In the genomic region with DNA sequence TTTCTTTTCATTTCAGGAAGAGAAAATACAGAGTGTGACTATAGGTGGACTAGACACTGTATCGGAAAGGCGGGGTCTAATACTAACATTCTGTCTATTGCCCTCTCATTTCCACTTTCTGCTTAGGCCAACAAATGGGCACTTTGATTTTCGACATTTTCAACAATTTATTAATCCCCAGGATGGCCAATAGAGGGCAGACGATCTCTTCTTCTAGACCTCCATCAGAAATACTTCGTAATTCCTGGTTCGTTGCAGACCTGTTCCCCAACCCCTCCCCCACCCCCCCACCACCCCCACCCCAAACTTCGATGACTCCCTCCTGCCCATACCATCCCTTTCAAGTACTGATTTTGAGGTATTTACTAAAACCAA, we compare ENCODE assay signal across 8 cellular contexts. TPM values are rescaled to one million over a fixed set of nuclear protein-coding genes. Genes with fewer than 3 reads are reported as not detected.
DNase-seq lines count a peak whose midpoint lies in the region; ATAC-seq and TF ChIP-seq lines count a peak whose summit lies in the region.

No MANE protein-coding gene starts in this region.

- H3K9me2 ChIP-seq in PC-3 (replicated peaks; ENCODE audit: low read length), result no peaks in the 10 kb centered on the region

- CTCF ChIA-PET in Caco-2 (lab: Charles Lee) (interaction anchor here (1.1 to 1.7 kb wide), 3 partner anchors 13 to 307 kb away, joined by 3 to 32 read pairs (median 5); no protein-coding TSS in a partner anchor), PC-3 (lab: Charles Lee) (interaction anchor here (1.6 kb wide), 1 partner anchor 108 kb away, joined by 28 read pairs; no protein-coding TSS in a partner anchor)

- H3K9me3 Mint-ChIP-seq in Caco-2 (ENCODE audit: unreplicated experiment), result no peaks in the 10 kb centered on the region

- no peak overlapping the region for H3K9ac ChIP-seq in PC-3 (ENCODE audit: low read length)

- no peaks in the 10 kb centered on the region for H4K20me1 ChIP-seq in PC-3 (ENCODE audit: low read length)

- no peaks in the 10 kb centered on the region for H3K27me3 ChIP-seq in Caco-2 (replicated peaks; ENCODE audit: control insufficient read depth, insufficient read depth, low read length)
- H3K27me3 ChIP-seq in HAP-1 (ENCODE audit: low read depth), result no peaks in the 10 kb centered on the region
- H3K27me3 ChIP-seq in PC-3 (ENCODE audit: low read length), result no peaks in the 10 kb centered on the region
- no peaks in the 10 kb centered on the region for H3K27me3 ChIP-seq in aorta (ENCODE audit: control insufficient read depth in 1 of 2, insufficient read depth in 2 of 2, low read length in 1 of 2)

- no peaks in the 10 kb centered on the region for H3K27me3 Mint-ChIP-seq in Caco-2 (ENCODE audit: insufficient read depth, unreplicated experiment)

- in situ Hi-C loops in HAP-1 (cut with MboI; ENCODE audit: low sequenced_read_pairs), result loop anchor here (10.0 kb wide), 3 partner anchors 143 to 433 kb away; no protein-coding TSS in a partner anchor

- peaks cover 25% of the 10 kb centered on the region for H3K79me2 ChIP-seq in PC-3 (ENCODE audit: low read length)

- no peak overlapping the region for H3K27ac Mint-ChIP-seq in Caco-2 (ENCODE audit: unreplicated experiment)

- H3K36me3 ChIP-seq in Caco-2 (ENCODE audit: control insufficient read depth, insufficient read depth, low read length) (no peaks in the 10 kb centered on the region), HAP-1 (replicated peaks) (no peaks in the 10 kb centered on the region), PC-3 (ENCODE audit: low read depth, low read length) (no peaks in the 10 kb centered on the region), aorta (ENCODE audit: control insufficient read depth in 1 of 2, insufficient read depth in 2 of 2, low read length in 1 of 2) (no peaks in the 10 kb centered on the region)

- H3F3A ChIP-seq in PC-3 (ENCODE audit: low read length, unreplicated experiment), result no peaks in the 10 kb centered on the region

- POLR2A ChIA-PET in Caco-2 (lab: Charles Lee) (no interaction called here), PC-3 (lab: Charles Lee; ENCODE audit: unreplicated experiment) (no interaction called here)

- ATAC-seq in PC-3, result no peak
- no peak for ATAC-seq in GM18909 (IDR thresholded peaks at IDR 0.05; ENCODE audit: poor library complexity, unreplicated experiment)
- ATAC-seq in aorta (ENCODE audit: low FRiP score), result no peak

- H3K9me3 ChIP-seq in Caco-2, result no peaks in the 10 kb centered on the region
- no peaks in the 10 kb centered on the region for H3K9me3 ChIP-seq in HAP-1
- H3K9me3 ChIP-seq in PC-3 (ENCODE audit: low read length), result no peaks in the 10 kb centered on the region
- H3K9me3 ChIP-seq in aorta (ENCODE audit: control insufficient read depth, low read length), result no peaks in the 10 kb centered on the region

- H3K4me2 ChIP-seq in PC-3 (ENCODE audit: low read length), result peak overlapping the region; percentile 61

- TF ChIP-seq CTCF in Caco-2 (IDR thresholded peaks at IDR 0.05; ENCODE audit: insufficient read depth in 1 of 2, low read depth in 1 of 2, low read length in 1 of 2, severe bottlenecking in 1 of 2, unreplicated experiment in 1 of 2) (peak; percentile 59 to 69), PC-3 (conservative IDR thresholded peaks at IDR 0.05; ENCODE audit: low read depth, low read length) (peak; percentile 58)

- peaks cover 47% of the 10 kb centered on the region for H3K4me1 Mint-ChIP-seq in Caco-2 (ENCODE audit: low read depth, unreplicated experiment)

- no peak overlapping the region for H2AFZ ChIP-seq in PC-3 (ENCODE audit: low read length)

- DNase-seq in Caco-2, result peak in 1 of 2 experiments; percentile 58
- peak; percentile 32 to 41 for DNase-seq in HAP-1 (ENCODE audit: low spot score in 2 of 2)
- peak; percentile 77 for DNase-seq in PC-3
- no peak for DNase-seq in epithelial cell of prostate (ENCODE audit: low read depth, low spot score)
- peak; percentile 66 for DNase-seq in renal cortical epithelial cell (ENCODE audit: low read depth)
- DNase-seq in aorta, result no peak
- DNase-seq in stimulated activated CD4-positive, alpha-beta T cell treated with anti-CD3 and anti-CD28 coated beads, Interleukin-4, amount 100 ng/mL, for 4 hours, result no peak

- peak overlapping the region; percentile 63; the same call in 1 of the 2 replicates for H3K27ac ChIP-seq in PC-3 (ENCODE audit: low read length)
- H3K27ac ChIP-seq in epithelial cell of prostate, result peak overlapping the region; percentile 50
- H3K27ac ChIP-seq in aorta (ENCODE audit: low read depth in 1 of 2, low read length in 2 of 2), result no peak overlapping the region

- no peak overlapping the region for H3K4me3 Mint-ChIP-seq in Caco-2 (ENCODE audit: unreplicated experiment)

- intact Hi-C loops in Caco-2 (cut with micrococcal nuclease; ENCODE audit: unreplicated experiment), result loop anchor here (1.0 to 10.0 kb wide), 4 partner anchors 107 to 433 kb away; no protein-coding TSS in a partner anchor
- intact Hi-C loops in PC-3 (cut with micrococcal nuclease), result loop anchor here (1.0 to 2.0 kb wide), 3 partner anchors 108 to 313 kb away; no protein-coding TSS in a partner anchor
- intact Hi-C loops in aorta (cut with DNase I), result loop anchor here (2.0 to 10.0 kb wide), 4 partner anchors 160 to 310 kb away; no protein-coding TSS in a partner anchor

- H3K4me3 ChIP-seq in Caco-2 (ENCODE audit: low read depth, low read length), result no peak overlapping the region
- no peak overlapping the region for H3K4me3 ChIP-seq in HAP-1
- no peak overlapping the region for H3K4me3 ChIP-seq in PC-3 (ENCODE audit: low read length)
- no peak overlapping the region for H3K4me3 ChIP-seq in aorta (ENCODE audit: low read length in 2 of 2)

- H3K4me1 ChIP-seq in Caco-2 (peaks cover 45% of the 10 kb centered on the region), HAP-1 (peaks cover 8% of the 10 kb centered on the region), PC-3 (ENCODE audit: insufficient read depth, low read length) (peaks cover 32% of the 10 kb centered on the region), aorta (ENCODE audit: control insufficient read depth in 1 of 2, insufficient read depth in 2 of 2, low read length in 2 of 2) (no peaks in the 10 kb centered on the region)

- BruUV-seq in Caco-2 (replicated peaks; lab: Mats Ljungman, UMichigan) (no TSS peak), PC-3 (replicated peaks; lab: Mats Ljungman, UMichigan) (no TSS peak)

- H3K36me3 Mint-ChIP-seq in Caco-2 (ENCODE audit: insufficient read depth, unreplicated experiment), result peaks cover 20% of the 10 kb centered on the region

- 2% methylated on average over 7 of the region's 7 CpGs for WGBS in aorta, 2 donors

RNA-seq across cellular contexts. Expression of a gene that starts 3.6 kb away (rescaled TPM):
- total RNA-seq in Caco-2 (2022), result 270 and 292 TPM in 2 replicates
- total RNA-seq in PC-3 (2014; rRNA removed), result 70.7 and 85.7 TPM in 2 replicates
- 299 and 669 TPM in 2 replicates for total RNA-seq in renal cortical epithelial cell
- total RNA-seq in aorta, result 100 to 1,000 TPM; 228 to 727 TPM
- polyA plus RNA-seq in aorta, result 10 to 100 TPM; 47.3 to 66.2 TPM

Comparison
In these comparisons a context has a peak if more than half of its experiments do, and no peak if none do; other contexts are left out.
1. DNase-seq: peak in HAP-1 (2 of 2), PC-3 (single experiment) and renal cortical epithelial cell (single experiment); none in epithelial cell of prostate (single experiment), aorta (0 of 2) and stimulated activated CD4-positive, alpha-beta T cell treated with anti-CD3 and anti-CD28 coated beads, Interleukin-4, amount 100 ng/mL, for 4 hours (0 of 2).
2. H3K27ac ChIP-seq: peak in PC-3 (single experiment) and epithelial cell of prostate (single experiment); none in aorta (0 of 2).